ENCODE assay signal across 11 cellular contexts in the genomic region with DNA sequence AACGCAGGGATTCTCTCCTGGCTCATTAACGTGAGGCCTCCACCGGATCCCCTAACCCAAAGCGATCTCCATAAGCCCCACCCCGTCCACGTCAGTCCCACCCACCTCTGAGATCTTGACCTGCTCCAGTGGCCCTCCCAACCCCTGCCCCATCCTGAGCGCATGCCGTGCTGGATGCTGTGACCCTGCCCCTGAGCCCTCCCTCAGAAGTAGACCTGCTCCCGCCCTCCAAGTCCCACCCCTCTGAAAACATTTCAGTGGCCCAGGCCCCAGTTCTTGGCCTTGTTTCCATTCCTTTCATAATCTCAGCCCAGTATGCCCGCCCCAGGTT. TPM values are rescaled to one million over a fixed set of nuclear protein-coding genes. Genes with fewer than 3 reads are reported as not detected.
DNase-seq lines count a peak whose midpoint lies in the region; ATAC-seq and TF ChIP-seq lines count a peak whose summit lies in the region.
"Had no signal": no experiment of that assay in that cellular context is flagged by ENCODE, and none has a peak within 500 bp of the region (broad histone marks: within the 10 kb centered on the region; RNA-seq: fewer than 3 reads in every experiment).

No MANE protein-coding gene starts in this region.

- peak overlapping the region; percentile 47; the same call in 1 of the 2 replicates for H3K4me2 ChIP-seq in KMS-11

- peaks cover 57% of the 10 kb centered on the region for H3K27me3 ChIP-seq in KMS-11 (ENCODE audit: insufficient read depth, low read depth)
- H3K27me3 ChIP-seq: MG63 had no signal

- H3K36me3 Mint-ChIP-seq in Calu3 (ENCODE audit: insufficient read depth, unreplicated experiment) (peaks cover 64% of the 10 kb centered on the region), neural crest cell (ENCODE audit: low read depth) (no peaks in the 10 kb centered on the region)
- H3K36me3 Mint-ChIP-seq in effector memory CD8-positive, alpha-beta T cell (ENCODE audit: insufficient read depth) = peaks cover 7% of the 10 kb centered on the region

- ATAC-seq in effector memory CD8-positive, alpha-beta T cell (replicated peaks) = no peak
- ATAC-seq in HG03565 (IDR thresholded peaks at IDR 0.05; ENCODE audit: unreplicated experiment) = no peak

- no peak overlapping the region for H3K4me3 Mint-ChIP-seq in Calu3 (ENCODE audit: low read depth, unreplicated experiment)
- peak overlapping the region; percentile 61 to 69 for H3K4me3 Mint-ChIP-seq in effector memory CD8-positive, alpha-beta T cell
- peak overlapping the region; percentile 70 for H3K4me3 Mint-ChIP-seq in neural crest cell

- peaks cover 63% of the 10 kb centered on the region for H3K27me3 Mint-ChIP-seq in Calu3 (ENCODE audit: unreplicated experiment)
- H3K27me3 Mint-ChIP-seq in effector memory CD8-positive, alpha-beta T cell = peaks cover 24 to 30% of the 10 kb centered on the region in 2 donors
- H3K27me3 Mint-ChIP-seq in neural crest cell (ENCODE audit: low read depth) = peaks cover 83% of the 10 kb centered on the region

- H3K27ac Mint-ChIP-seq in Calu3 (ENCODE audit: unreplicated experiment) (peak overlapping the region; percentile 39), neural crest cell (ENCODE audit: unreplicated experiment) (no peak overlapping the region)
- peak overlapping the region in 1 of 2 donors; percentile 14 for H3K27ac Mint-ChIP-seq in effector memory CD8-positive, alpha-beta T cell

- no peaks in the 10 kb centered on the region for H3K79me2 ChIP-seq in KMS-11 (ENCODE audit: insufficient read depth, low read depth)

- H3K9me3 Mint-ChIP-seq in Calu3 (ENCODE audit: low read depth, unreplicated experiment) (no peaks in the 10 kb centered on the region), neural crest cell (no peaks in the 10 kb centered on the region)
- peaks cover 0 to 3% of the 10 kb centered on the region in 2 donors for H3K9me3 Mint-ChIP-seq in effector memory CD8-positive, alpha-beta T cell

- 32 to 34% methylated on average over 10 of the region's 10 CpGs for WGBS in lower leg skin, 2 donors

- TF ChIP-seq POLR2A in lower leg skin (IDR thresholded peaks at IDR 0.05) = no peak

- no peak for DNase-seq in Calu3
- no peak for DNase-seq in effector memory CD8-positive, alpha-beta T cell
- DNase-seq in neural crest cell (ENCODE audit: low read depth, low spot score) = no peak
- no peak for DNase-seq in lower leg skin (ENCODE audit: low spot score in 2 of 2)
- no peak for DNase-seq in NCI-H1092 treated with DMSO at 0.1 percent for 48 hours (lab: John Stamatoyannopoulos, UW)
- DNase-seq: amniotic stem cell, MG63 had no signal

- H4K20me1 ChIP-seq in KMS-11 (ENCODE audit: insufficient read depth) = no peaks in the 10 kb centered on the region

- CTCF ChIA-PET in Calu3 (lab: Charles Lee) = interaction anchor here (0.7 kb wide), 1 partner anchor 16 kb away, joined by 6 read pairs; no protein-coding TSS in a partner anchor

- peaks cover 38% of the 10 kb centered on the region for H3K4me1 Mint-ChIP-seq in Calu3 (ENCODE audit: low read depth, unreplicated experiment)
- peaks cover 26 to 29% of the 10 kb centered on the region in 2 donors for H3K4me1 Mint-ChIP-seq in effector memory CD8-positive, alpha-beta T cell (ENCODE audit: low read depth in 2 of 2)
- H3K4me1 Mint-ChIP-seq in neural crest cell = peaks cover 36% of the 10 kb centered on the region

- H3K4me1 ChIP-seq in KMS-11 (ENCODE audit: low read depth, poor library complexity, severe bottlenecking) = peaks cover 34% of the 10 kb centered on the region

- no peak overlapping the region for H3K27ac ChIP-seq in KMS-11
- H3K27ac ChIP-seq: neutrophil, SJSA1 had no signal

- no peak overlapping the region for H3K9ac ChIP-seq in KMS-11

- no peak overlapping the region for H3K4me3 ChIP-seq in KMS-11 (IDR thresholded peaks at IDR 0.05; ENCODE audit: insufficient read depth, low read depth, low read length)
- no peak overlapping the region for H3K4me3 ChIP-seq in lower leg skin (ENCODE audit: low read depth, poor library complexity, severe bottlenecking)
- H3K4me3 ChIP-seq: MG63, SJSA1 had no signal

- no TSS peak for BruUV-seq in Calu3 (replicated peaks; lab: Mats Ljungman, UMichigan)

- intact Hi-C loops in Calu3 (cut with micrococcal nuclease; ENCODE audit: unreplicated experiment) = no loop called here
- intact Hi-C loops in lower leg skin (cut with DNase I; ENCODE audit: low total_unique reads) = no loop called here

- no peaks in the 10 kb centered on the region for H3K36me3 ChIP-seq in KMS-11 (ENCODE audit: insufficient read depth)
- H3K36me3 ChIP-seq: MG63, neutrophil, SJSA1 had no signal

- H2AFZ ChIP-seq in KMS-11 (ENCODE audit: low read depth) = no peak overlapping the region

- TF ChIP-seq CTCF in Calu3 (IDR thresholded peaks at IDR 0.05; ENCODE audit: unreplicated experiment) (no peak), KMS-11 (conservative IDR thresholded peaks at IDR 0.05; ENCODE audit: low read depth, low read length) (no peak), neural crest cell (conservative IDR thresholded peaks at IDR 0.05) (no peak), lower leg skin (IDR thresholded peaks at IDR 0.05) (no peak)

RNA-seq across cellular contexts. Expression of gene LMTK3, which starts 19.9 kb away (rescaled TPM):
- total RNA-seq in Calu3 (2022) = 1.0 and 2.4 TPM in 2 replicates
- total RNA-seq in neural crest cell = 3.1 and 3.3 TPM in 2 replicates
- 1 to 10 TPM; 5.3 to 6.7 (median 5.8) TPM for total RNA-seq in lower leg skin
- total RNA-seq: SJSA1 had no signal

RNA-seq across cellular contexts. Expression of gene CYTH2, which starts 22.6 kb away (rescaled TPM):
- 98.1 and 109 TPM in 2 replicates for total RNA-seq in Calu3 (2022)
- 172 and 196 TPM in 2 replicates for total RNA-seq in neural crest cell
- total RNA-seq in lower leg skin = 100 to 1,000 TPM in 1 of 4 donors, 10 to 100 TPM in 3; 67.7 to 162 (median 78.2) TPM

RNA-seq across cellular contexts. Expression of gene KCNJ14, which starts 36.4 kb away (rescaled TPM):
- total RNA-seq in Calu3 (2022) (9.6 and 9.9 TPM in 2 replicates), neural crest cell (1.5 and 2.0 TPM in 2 replicates), lower leg skin (1 to 10 TPM in 3 of 4 donors, under 1 TPM in 1; 0.86 to 4.7 (median 1.4) TPM)

RNA-seq across cellular contexts. Expression of gene GRWD1, which starts 46.0 kb away (rescaled TPM):
- total RNA-seq in Calu3 (2022) (75.0 and 76.7 TPM in 2 replicates), neural crest cell (52.1 and 56.1 TPM in 2 replicates), lower leg skin (10 to 100 TPM; 33.3 to 44.4 (median 39.3) TPM)
